ENCODE assay signal across 1 cellular context in genomic region chr3:108088697-108089096, GRCh38.
TF ChIP-seq lines count a peak whose summit lies in the region.

No MANE protein-coding gene starts in this region.

TF ChIP-seq in GM12878, 131 proteins besides CTCF, POLR2A, EP300 and RAD21 (continued from another document and continues in another):
- no peak for TF ChIP-seq ZNF687 (IDR thresholded peaks at IDR 0.05)
- peak; percentile 94 for TF ChIP-seq ZNF217 (IDR thresholded peaks at IDR 0.05)
- TF ChIP-seq STAT3 (IDR thresholded peaks at IDR 0.05; ENCODE audit: low read depth, low read length) = no peak
- no peak; the same call in 1 of the 2 replicates for TF ChIP-seq MTA3 (IDR thresholded peaks at IDR 0.05; ENCODE audit: borderline replicate concordance, low read length)
- TF ChIP-seq IKZF2 (IDR thresholded peaks at IDR 0.05) = peak; percentile 91 to 94
- TF ChIP-seq ZNF622 (IDR thresholded peaks at IDR 0.05) = no peak
- peak; percentile 80; the same call in 1 of the 2 replicates for TF ChIP-seq NFIC (IDR thresholded peaks at IDR 0.05; ENCODE audit: low read depth, low read length)
- TF ChIP-seq MLLT1 (IDR thresholded peaks at IDR 0.05) = peak; percentile 69
- TF ChIP-seq ETV6 (conservative IDR thresholded peaks at IDR 0.05 in 1 of 2, IDR thresholded peaks at IDR 0.05 in 1 of 2; ENCODE audit: borderline replicate concordance in 1 of 2, low read depth in 1 of 2) = peak in 1 of 2 experiments; percentile 78; a peak in 2 of 4 replicates
- TF ChIP-seq NBN (IDR thresholded peaks at IDR 0.05) = peak; percentile 59; the same call in 1 of the 2 replicates
- no peak for TF ChIP-seq TCF3 (IDR thresholded peaks at IDR 0.05; ENCODE audit: borderline replicate concordance, insufficient read depth, low read depth, low read length)
- TF ChIP-seq KLF5 (IDR thresholded peaks at IDR 0.05; ENCODE audit: partially characterized antibody) = no peak
- no peak for TF ChIP-seq FOXK2 (IDR thresholded peaks at IDR 0.05)
- peak; percentile 73; the same call in 1 of the 2 replicates for TF ChIP-seq PAX5 (IDR thresholded peaks at IDR 0.05; ENCODE audit: borderline replicate concordance, low read depth, low read length)
- no peak for TF ChIP-seq PML (IDR thresholded peaks at IDR 0.05; ENCODE audit: low read length)
- no peak for TF ChIP-seq IRF5 (IDR thresholded peaks at IDR 0.05; ENCODE audit: borderline replicate concordance)
- TF ChIP-seq PBX3 (IDR thresholded peaks at IDR 0.05; ENCODE audit: insufficient replicate concordance, low read depth, low read length) = no peak
- no peak for TF ChIP-seq ZNF274 (IDR thresholded peaks at IDR 0.05; ENCODE audit: insufficient read depth, insufficient read length)
- peak; percentile 75; the same call in 1 of the 2 replicates for TF ChIP-seq RELB (IDR thresholded peaks at IDR 0.05; ENCODE audit: low read depth)
- TF ChIP-seq USF1 (IDR thresholded peaks at IDR 0.05; ENCODE audit: borderline replicate concordance, extremely low read length, insufficient read depth, low read depth, low read length) = no peak
- TF ChIP-seq ZNF384 (IDR thresholded peaks at IDR 0.05; ENCODE audit: borderline replicate concordance, low read depth, low read length) = no peak
- no peak for TF ChIP-seq NR2C2 (IDR thresholded peaks at IDR 0.05; ENCODE audit: borderline replicate concordance, control insufficient read depth, insufficient read length, low read depth)
- TF ChIP-seq MEF2B (IDR thresholded peaks at IDR 0.05; ENCODE audit: partially characterized antibody, poor library complexity, severe bottlenecking) = peak; percentile 23
- no peak for TF ChIP-seq HDGF (IDR thresholded peaks at IDR 0.05)
- TF ChIP-seq CBFB (IDR thresholded peaks at IDR 0.05; ENCODE audit: low read depth) = 0 out of 2 replicates have a peak, but pooled peaks have one; percentile 50
- no peak for TF ChIP-seq WRNIP1 (IDR thresholded peaks at IDR 0.05; ENCODE audit: borderline replicate concordance, low read depth, low read length)
- no peak for TF ChIP-seq CBX5 (IDR thresholded peaks at IDR 0.05; ENCODE audit: low read depth)
- peak in 1 of 2 experiments; percentile 43; a peak in 1 of 4 replicates for TF ChIP-seq BHLHE40 (IDR thresholded peaks at IDR 0.05; ENCODE audit: borderline replicate concordance in 1 of 2, low read depth in 2 of 2, low read length in 1 of 2)
- no peak for TF ChIP-seq ASH2L (IDR thresholded peaks at IDR 0.05; ENCODE audit: borderline replicate concordance, low read depth)
- TF ChIP-seq SUPT20H (IDR thresholded peaks at IDR 0.05; ENCODE audit: borderline replicate concordance, control insufficient read depth, low read depth, low read length) = no peak
- TF ChIP-seq LARP7 (IDR thresholded peaks at IDR 0.05) = no peak
- TF ChIP-seq E2F4 (IDR thresholded peaks at IDR 0.05; ENCODE audit: low read depth, low read length) = no peak
- no peak for TF ChIP-seq KDM1A (IDR thresholded peaks at IDR 0.05; ENCODE audit: borderline replicate concordance)
- no peak for TF ChIP-seq ATF3 (IDR thresholded peaks at IDR 0.05; ENCODE audit: borderline replicate concordance, extremely low read depth, low read depth, low read length)
- TF ChIP-seq MTA2 (IDR thresholded peaks at IDR 0.05; ENCODE audit: low read depth) = peak; percentile 94
- no peak for TF ChIP-seq SREBF1 (IDR thresholded peaks at IDR 0.05; ENCODE audit: low read length)
- TF ChIP-seq BACH1 (IDR thresholded peaks at IDR 0.05; ENCODE audit: borderline replicate concordance) = peak; percentile 74; the same call in 1 of the 2 replicates
- no peak for TF ChIP-seq ZBTB11 (CRISPR knock-in tag; IDR thresholded peaks at IDR 0.05)
- TF ChIP-seq JUND (IDR thresholded peaks at IDR 0.05; ENCODE audit: low read depth, low read length) = no peak
- peak; percentile 20; the same call in 1 of the 2 replicates for TF ChIP-seq PKNOX1 (IDR thresholded peaks at IDR 0.05)
- TF ChIP-seq ZBTB33 (IDR thresholded peaks at IDR 0.05) = no peak
- no peak for TF ChIP-seq SMARCA5 (IDR thresholded peaks at IDR 0.05)
- no peak for TF ChIP-seq GABPA (IDR thresholded peaks at IDR 0.05; ENCODE audit: low read depth)
- TF ChIP-seq CREM (IDR thresholded peaks at IDR 0.05; ENCODE audit: low read depth) = peak; percentile 60
